17 cellular contexts compared by ENCODE assay signal in the genomic region with DNA sequence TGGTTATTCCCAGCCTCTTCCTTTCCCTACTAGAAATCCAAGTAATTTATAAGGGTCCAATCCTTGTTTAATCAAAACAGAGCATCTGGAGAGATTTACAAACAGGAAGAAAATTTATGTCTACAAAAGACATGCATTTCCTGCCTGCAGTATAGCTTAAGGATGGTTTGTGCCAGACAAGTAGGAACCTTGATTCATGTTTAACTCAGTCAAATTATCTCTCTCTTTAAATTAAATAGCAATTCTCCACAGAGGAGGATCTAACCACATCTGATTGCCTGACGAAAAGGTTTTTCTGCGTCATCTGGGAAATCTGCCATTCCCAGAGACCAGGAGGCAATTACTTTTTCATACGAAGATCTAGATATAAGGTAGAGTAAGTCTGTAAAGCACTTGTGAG.
A peak's percentile ranks its signal among the peaks of the same experiment; 100 is the strongest.
DNase-seq lines count a peak whose midpoint lies in the region; ATAC-seq, FAIRE-seq and TF ChIP-seq lines count a peak whose summit lies in the region.
"Had no signal": no experiment of that assay in that cellular context is flagged by ENCODE, and none has a peak within 500 bp of the region (broad histone marks: within the 10 kb centered on the region; RNA-seq: fewer than 3 reads in every experiment).

No MANE protein-coding gene starts in this region.

- H3K27me3 ChIP-seq in astrocyte (ENCODE audit: insufficient read depth, low read length): no peaks in the 10 kb centered on the region
- H3K27me3 ChIP-seq in smooth muscle cell (ENCODE audit: low read depth): no peaks in the 10 kb centered on the region
- no peaks in the 10 kb centered on the region for H3K27me3 ChIP-seq in naive thymus-derived CD4-positive, alpha-beta T cell (ENCODE audit: control insufficient read depth in 2 of 2, insufficient read depth in 2 of 2, low read length in 2 of 2)
- H3K27me3 ChIP-seq: SJSA1 had no signal

- ATAC-seq in naive thymus-derived CD4-positive, alpha-beta T cell: no peak
- ATAC-seq: HCT116, K562 had no signal

- H3K9ac ChIP-seq in astrocyte (ENCODE audit: low read length): no peak overlapping the region
- H3K9ac ChIP-seq in smooth muscle cell (ENCODE audit: low read depth): no peak overlapping the region

- H3K27ac ChIP-seq in astrocyte (ENCODE audit: low read depth, low read length) (no peak overlapping the region), smooth muscle cell (ENCODE audit: low read depth) (peak overlapping the region; percentile 3)
- H3K27ac ChIP-seq in naive thymus-derived CD4-positive, alpha-beta T cell (ENCODE audit: low read depth, low read length): no peak overlapping the region
- H3K27ac ChIP-seq: C4-2B, SJSA1 had no signal

- POLR2A ChIA-PET in naive thymus-derived CD4-positive, alpha-beta T cell (lab: Charles Lee): no interaction called here

- no peak overlapping the region for H3K4me3 ChIP-seq in astrocyte (ENCODE audit: insufficient read depth, low read depth, low read length)
- no peak overlapping the region for H3K4me3 ChIP-seq in smooth muscle cell
- H3K4me3 ChIP-seq in naive thymus-derived CD4-positive, alpha-beta T cell (ENCODE audit: low read length): no peak overlapping the region
- H3K4me3 ChIP-seq: K562, SJSA1 had no signal

- no peak overlapping the region for H2AFZ ChIP-seq in astrocyte (ENCODE audit: low read depth, low read length)
- H2AFZ ChIP-seq in smooth muscle cell (ENCODE audit: low read depth): no peak overlapping the region

- no peak for TF ChIP-seq CTCF in astrocyte (IDR thresholded peaks at IDR 0.05; ENCODE audit: insufficient read depth, low read depth, low read length)
- no peak for TF ChIP-seq CTCF in smooth muscle cell (IDR thresholded peaks at IDR 0.05; ENCODE audit: borderline replicate concordance, insufficient read depth, poor library complexity, severe bottlenecking)
- TF ChIP-seq CTCF in chondrocyte (IDR thresholded peaks at IDR 0.05): no peak

- no peaks in the 10 kb centered on the region for H4K20me1 ChIP-seq in astrocyte (ENCODE audit: insufficient read depth, low read length)
- no peaks in the 10 kb centered on the region for H4K20me1 ChIP-seq in smooth muscle cell (ENCODE audit: low read depth)

- 36% methylated on average over 3 of the region's 3 CpGs for WGBS in smooth muscle cell (ENCODE audit: low lambda C conversion rate)

- H3K36me3 Mint-ChIP-seq in astrocyte (ENCODE audit: low read depth, unreplicated experiment) (peaks cover 1% of the 10 kb centered on the region), chondrocyte (ENCODE audit: low read depth) (peaks cover 5% of the 10 kb centered on the region)
- no peaks in the 10 kb centered on the region for H3K36me3 Mint-ChIP-seq in naive thymus-derived CD4-positive, alpha-beta T cell

- no peaks in the 10 kb centered on the region for H3K79me2 ChIP-seq in astrocyte (ENCODE audit: insufficient read depth, low read length)
- H3K79me2 ChIP-seq in smooth muscle cell (ENCODE audit: low read depth): no peaks in the 10 kb centered on the region

- DNase-seq in Daoy (ENCODE audit: low read depth) (peak; percentile 28), M059J (ENCODE audit: low read depth) (peak; percentile 48), astrocyte (ENCODE audit: low read depth) (peak; percentile 46), smooth muscle cell (lab: John Stamatoyannopoulos, UW; ENCODE audit: unreplicated experiment) (no peak), chondrocyte (ENCODE audit: low spot score) (no peak), NOMO-1 treated with dmso at 0.1 percent for 144 hours (lab: John Stamatoyannopoulos, UW; ENCODE audit: unreplicated experiment) (no peak)
- DNase-seq in naive thymus-derived CD4-positive, alpha-beta T cell: no peak
- DNase-seq in activated CD4-positive, CD25-positive, alpha-beta regulatory T cell (lab: John Stamatoyannopoulos, UW): no peak
- DNase-seq: NCI-H146, NCI-H2081, NCI-H510A treated with DMSO at 0.1 percent for 48 hours, NCI-H82, T-helper 1 cell had no signal

- H3K36me3 ChIP-seq in astrocyte (ENCODE audit: insufficient read depth, low read length) (no peaks in the 10 kb centered on the region), smooth muscle cell (ENCODE audit: low read depth) (no peaks in the 10 kb centered on the region)
- no peaks in the 10 kb centered on the region for H3K36me3 ChIP-seq in naive thymus-derived CD4-positive, alpha-beta T cell (ENCODE audit: control insufficient read depth in 2 of 3, insufficient read depth in 3 of 3, low read length in 3 of 3)
- H3K36me3 ChIP-seq: SJSA1 had no signal

- peaks cover 9% of the 10 kb centered on the region for H3K4me1 ChIP-seq in astrocyte (ENCODE audit: insufficient read depth, low read length)
- peaks cover 3% of the 10 kb centered on the region for H3K4me1 ChIP-seq in smooth muscle cell (ENCODE audit: low read depth)
- H3K4me1 ChIP-seq in naive thymus-derived CD4-positive, alpha-beta T cell (ENCODE audit: control insufficient read depth in 2 of 2, insufficient read depth in 2 of 2, low read length in 2 of 2): no peaks in the 10 kb centered on the region

- H3K4me2 ChIP-seq in astrocyte (ENCODE audit: low read length): no peak overlapping the region
- H3K4me2 ChIP-seq in smooth muscle cell: no peak overlapping the region

- H3K4me3 Mint-ChIP-seq in astrocyte (ENCODE audit: unreplicated experiment) (no peak overlapping the region), chondrocyte (ENCODE audit: unreplicated experiment) (no peak overlapping the region)
- H3K4me3 Mint-ChIP-seq in naive thymus-derived CD4-positive, alpha-beta T cell: no peak overlapping the region

- H3K4me1 Mint-ChIP-seq in astrocyte (ENCODE audit: low read depth, unreplicated experiment): peaks cover 21% of the 10 kb centered on the region
- H3K4me1 Mint-ChIP-seq in naive thymus-derived CD4-positive, alpha-beta T cell: peaks cover 0 to 1% (median 0%) of the 10 kb centered on the region in 7 donors
- peaks cover 8% of the 10 kb centered on the region for H3K4me1 Mint-ChIP-seq in chondrocyte (ENCODE audit: low read depth)

- no peaks in the 10 kb centered on the region for H3K9me3 Mint-ChIP-seq in astrocyte (ENCODE audit: unreplicated experiment)
- H3K9me3 Mint-ChIP-seq in naive thymus-derived CD4-positive, alpha-beta T cell: peaks cover 0 to 3% (median 0%) of the 10 kb centered on the region in 11 donors
- H3K9me3 Mint-ChIP-seq in chondrocyte (ENCODE audit: low read depth): no peaks in the 10 kb centered on the region

- FAIRE-seq in astrocyte (lab: Jason Lieb, UNC): no peak
- FAIRE-seq: K562 had no signal

- H3K27me3 Mint-ChIP-seq in astrocyte (ENCODE audit: low read depth, unreplicated experiment): no peaks in the 10 kb centered on the region
- peaks cover 0 to 5% (median 2%) of the 10 kb centered on the region in 5 donors for H3K27me3 Mint-ChIP-seq in naive thymus-derived CD4-positive, alpha-beta T cell
- no peaks in the 10 kb centered on the region for H3K27me3 Mint-ChIP-seq in chondrocyte (ENCODE audit: low read depth)

- H3K9me3 ChIP-seq in astrocyte (ENCODE audit: insufficient read depth, low read depth, low read length) (no peaks in the 10 kb centered on the region), smooth muscle cell (replicated peaks; ENCODE audit: low read depth) (no peaks in the 10 kb centered on the region)
- H3K9me3 ChIP-seq in naive thymus-derived CD4-positive, alpha-beta T cell (ENCODE audit: control insufficient read depth in 2 of 3, low read length in 3 of 3): no peaks in the 10 kb centered on the region

- H3K27ac Mint-ChIP-seq in astrocyte (ENCODE audit: unreplicated experiment) (no peak overlapping the region), chondrocyte (ENCODE audit: unreplicated experiment) (no peak overlapping the region)
- no peak overlapping the region for H3K27ac Mint-ChIP-seq in naive thymus-derived CD4-positive, alpha-beta T cell

- H3F3A ChIP-seq in smooth muscle cell (ENCODE audit: low read depth): peaks cover 27% of the 10 kb centered on the region

- intact Hi-C loops in naive thymus-derived CD4-positive, alpha-beta T cell (cut with micrococcal nuclease): no loop called here

- CTCF ChIA-PET in naive thymus-derived CD4-positive, alpha-beta T cell (lab: Charles Lee): no interaction called here

Comparison
In these comparisons a context has a peak if more than half of its experiments do, and no peak if none do; other contexts are left out.
1. DNase-seq: peak in Daoy (single experiment), M059J (single experiment) and astrocyte (single experiment); none in smooth muscle cell (single experiment), naive thymus-derived CD4-positive, alpha-beta T cell (0 of 9), chondrocyte (single experiment), activated CD4-positive, CD25-positive, alpha-beta regulatory T cell (0 of 4) and NOMO-1 treated with dmso at 0.1 percent for 144 hours (single experiment).